ENCODE assay signal across 13 cellular contexts in the genomic region with DNA sequence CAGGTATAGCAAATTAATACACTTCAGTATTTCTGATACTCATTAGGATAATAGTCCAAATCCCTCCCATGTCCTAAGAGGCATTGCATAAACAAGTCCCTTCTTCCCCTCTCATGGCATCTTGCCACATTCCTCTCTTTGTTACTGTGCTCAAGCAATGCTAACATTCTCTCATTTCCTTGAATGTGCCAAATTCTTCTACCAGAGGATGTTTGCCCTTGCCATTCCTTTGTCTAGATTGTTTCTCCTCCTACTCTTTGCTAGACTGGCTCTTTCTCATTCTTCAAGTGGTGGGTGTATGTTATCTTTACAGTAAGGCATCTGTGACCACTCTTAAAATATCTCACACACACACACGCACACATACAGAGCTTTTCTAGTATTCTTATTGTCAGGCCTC.
DNase-seq lines count a peak whose midpoint lies in the region; ATAC-seq and TF ChIP-seq lines count a peak whose summit lies in the region.
"Had no signal": no experiment of that assay in that cellular context is flagged by ENCODE, and none has a peak within 500 bp of the region (broad histone marks: within the 10 kb centered on the region; RNA-seq: fewer than 3 reads in every experiment).

No MANE protein-coding gene starts in this region.

- H4K91ac ChIP-seq in IMR-90 (ENCODE audit: insufficient read depth, low read depth, low read length): no peak overlapping the region
- no peak overlapping the region for H4K91ac ChIP-seq in mesenchymal stem cell (ENCODE audit: low read length)

- H3K4me2 ChIP-seq in IMR-90 (ENCODE audit: low read depth, low read length) (no peak overlapping the region), mesenchymal stem cell (ENCODE audit: low read length, poor library complexity, severe bottlenecking) (no peak overlapping the region)
- H3K4me2 ChIP-seq: BLaER1 had no signal

- no peaks in the 10 kb centered on the region for H4K20me1 ChIP-seq in IMR-90 (ENCODE audit: insufficient read depth, low read length)
- H4K20me1 ChIP-seq: BLaER1 had no signal

- H3K27me3 ChIP-seq in IMR-90 (ENCODE audit: control insufficient read depth, insufficient read depth, low read length) (no peaks in the 10 kb centered on the region), mesenchymal stem cell (ENCODE audit: control insufficient read depth in 1 of 2, insufficient read depth in 1 of 2, low read length in 2 of 2) (no peaks in the 10 kb centered on the region)
- H3K27me3 ChIP-seq: BLaER1 had no signal

- TF ChIP-seq RAD21 in IMR-90 (IDR thresholded peaks at IDR 0.05; ENCODE audit: low read length): no peak

- H3K79me1 ChIP-seq in IMR-90 (ENCODE audit: low read depth in 1 of 2, low read length in 2 of 2): no peaks in the 10 kb centered on the region
- no peaks in the 10 kb centered on the region for H3K79me1 ChIP-seq in mesenchymal stem cell (replicated peaks; ENCODE audit: low read length, poor library complexity, severe bottlenecking)

- H3K9ac ChIP-seq in IMR-90 (ENCODE audit: low read depth, low read length): no peak overlapping the region
- H3K9ac ChIP-seq in mesenchymal stem cell (ENCODE audit: low read length): no peak overlapping the region
- H3K9ac ChIP-seq: BLaER1 had no signal

- H3K4me1 ChIP-seq in IMR-90 (ENCODE audit: control insufficient read depth, insufficient read depth, low read length): no peaks in the 10 kb centered on the region
- H3K4me1 ChIP-seq in mesenchymal stem cell (ENCODE audit: control insufficient read depth, insufficient read depth, low read depth, low read length): no peaks in the 10 kb centered on the region
- H3K4me1 ChIP-seq: BLaER1 had no signal

- no peak overlapping the region for H2BK20ac ChIP-seq in IMR-90 (ENCODE audit: low read depth, low read length)

- H2BK15ac ChIP-seq in IMR-90 (ENCODE audit: low read depth, low read length) (no peak overlapping the region), mesenchymal stem cell (ENCODE audit: low read depth, poor library complexity, severe bottlenecking) (no peak overlapping the region)

- H2AFZ ChIP-seq in IMR-90 (replicated peaks; ENCODE audit: low read length, poor library complexity) (no peak overlapping the region), mesenchymal stem cell (ENCODE audit: low read depth, low read length) (no peak overlapping the region)

- H3K9me3 ChIP-seq in IMR-90 (ENCODE audit: control insufficient read depth, insufficient read depth, low read length): no peaks in the 10 kb centered on the region
- H3K9me3 ChIP-seq in mesenchymal stem cell (ENCODE audit: control insufficient read depth, low read length): no peaks in the 10 kb centered on the region

- no peak overlapping the region for H3K56ac ChIP-seq in IMR-90 (ENCODE audit: extremely low read depth, insufficient read depth, low read length)

- H2BK5ac ChIP-seq in IMR-90 (ENCODE audit: low read depth, low read length, poor library complexity, severe bottlenecking) (no peak overlapping the region), mesenchymal stem cell (ENCODE audit: low read depth, low read length, poor library complexity, severe bottlenecking) (no peak overlapping the region)

- no peak overlapping the region for H2BK120ac ChIP-seq in IMR-90 (ENCODE audit: low read depth, low read length)
- H2BK120ac ChIP-seq in mesenchymal stem cell (ENCODE audit: low read depth, low read length): no peak overlapping the region

- H2BK12ac ChIP-seq in mesenchymal stem cell (ENCODE audit: low read length in 2 of 2): no peak overlapping the region

- CTCF ChIA-PET in IMR-90 (lab: Yijun Ruan, JAX): no interaction called here

- no peak overlapping the region for H3K27ac ChIP-seq in IMR-90 (ENCODE audit: insufficient read depth, low read length)
- peak overlapping the region; percentile 23 for H3K27ac ChIP-seq in mesenchymal stem cell (ENCODE audit: low read length, poor library complexity, severe bottlenecking)
- H3K27ac ChIP-seq: BLaER1 had no signal

- H3K23ac ChIP-seq in IMR-90 (ENCODE audit: low read depth, low read length) (no peak overlapping the region), mesenchymal stem cell (ENCODE audit: low read length in 2 of 2) (no peak overlapping the region)

- H3K36me3 ChIP-seq in IMR-90 (ENCODE audit: control insufficient read depth, insufficient read depth, low read length) (no peaks in the 10 kb centered on the region), mesenchymal stem cell (ENCODE audit: control insufficient read depth in 1 of 2, insufficient read depth in 2 of 2, low read depth in 1 of 2, low read length in 2 of 2) (no peaks in the 10 kb centered on the region)
- H3K36me3 ChIP-seq: BLaER1 had no signal

- peak; percentile 86 for ATAC-seq in IMR-90 (ENCODE audit: low read depth)
- ATAC-seq in HG03378 (IDR thresholded peaks at IDR 0.05; ENCODE audit: unreplicated experiment): no peak
- no peak for ATAC-seq in HG02642 (IDR thresholded peaks at IDR 0.05; ENCODE audit: poor library complexity, unreplicated experiment)

- no peak for TF ChIP-seq POLR2A in IMR-90 (IDR thresholded peaks at IDR 0.05; ENCODE audit: low read depth, low read length)

- dilution Hi-C loops in IMR-90 (cut with HindIII; ENCODE audit: low sequenced_read_pairs, unreplicated experiment): no loop called here

- H2AK5ac ChIP-seq in IMR-90 (ENCODE audit: low read depth, low read length) (no peak overlapping the region), mesenchymal stem cell (ENCODE audit: low read length, severe bottlenecking) (no peak overlapping the region)

- TF ChIP-seq CTCF in IMR-90 (conservative IDR thresholded peaks at IDR 0.05; ENCODE audit: low read depth, low read length): no peak
- no peak for TF ChIP-seq CTCF in choroid plexus epithelial cell (conservative IDR thresholded peaks at IDR 0.05; ENCODE audit: low read depth, low read length)

- intact Hi-C loops in IMR-90 (cut with micrococcal nuclease): no loop called here

- no CpG with 5 or more reads among the region's 1 CpG for WGBS in IMR-90 (ENCODE audit: extremely low coverage in 2 of 2, insufficient read length in 1 of 2), 2 experiments
- 90% methylated on average over 1 of the region's 1 CpG for WGBS in mesenchymal stem cell

- DNase-seq in AG08396 (ENCODE audit: low spot score) (peak; percentile 5), IMR-90 (peak; percentile 60), choroid plexus epithelial cell (ENCODE audit: low read depth) (peak; percentile 90), mesenchymal stem cell (no peak), NCI-H2171 (lab: John Stamatoyannopoulos, UW) (no peak), superior temporal gyrus (ENCODE audit: extremely low spot score) (no peak)
- DNase-seq: NCI-H1417; NK-92 treated with Interleukin-12 subunit alpha and Interleukin-12 subunit beta, amount 100 ng/mL, for 24 hours; nucleus accumbens had no signal

- H4K8ac ChIP-seq in IMR-90 (ENCODE audit: low read depth in 2 of 2, low read length in 2 of 2): no peak overlapping the region
- no peak overlapping the region for H4K8ac ChIP-seq in mesenchymal stem cell (ENCODE audit: low read length)

- H3K4me3 ChIP-seq in IMR-90 (ENCODE audit: insufficient read depth, low read depth, low read length) (no peak overlapping the region), choroid plexus epithelial cell (ENCODE audit: low read depth, low read length) (no peak overlapping the region), mesenchymal stem cell (ENCODE audit: insufficient read depth in 1 of 2, low read depth in 1 of 2, low read length in 2 of 2) (no peak overlapping the region)
- H3K4me3 ChIP-seq: BLaER1, lung had no signal

- H3K18ac ChIP-seq in IMR-90 (ENCODE audit: low read depth, low read length): no peak overlapping the region
- H3K18ac ChIP-seq in mesenchymal stem cell (ENCODE audit: low read depth in 1 of 2, low read length in 2 of 2): no peak overlapping the region

- POLR2A ChIA-PET in IMR-90 (lab: Charles Lee; ENCODE audit: unreplicated experiment): no interaction called here

- BruUV-seq in IMR-90 (replicated peaks; lab: Mats Ljungman, UMichigan): no TSS peak

- in situ Hi-C loops in IMR-90 (cut with MboI; ENCODE audit: low sequenced_read_pairs): no loop called here

- H3K4ac ChIP-seq in IMR-90 (ENCODE audit: low read depth, low read length) (no peak overlapping the region), mesenchymal stem cell (ENCODE audit: low read depth in 1 of 2, low read length in 2 of 2) (no peak overlapping the region)

- no peaks in the 10 kb centered on the region for H3K9me1 ChIP-seq in IMR-90 (ENCODE audit: insufficient read depth, low read length)

- H3K14ac ChIP-seq in IMR-90 (replicated peaks; ENCODE audit: low read depth, low read length) (no peak overlapping the region), mesenchymal stem cell (ENCODE audit: low read length in 2 of 2) (no peak overlapping the region)

- H4K5ac ChIP-seq in IMR-90 (ENCODE audit: low read depth, low read length): no peak overlapping the region

- H2AK9ac ChIP-seq in IMR-90 (replicated peaks; ENCODE audit: low read depth, low read length, poor library complexity): no peak overlapping the region

TF ChIP-seq in IMR-90, 13 proteins besides CTCF, POLR2A, EP300 and RAD21:
- no peak for TF ChIP-seq RFX5 (IDR thresholded peaks at IDR 0.05; ENCODE audit: low read depth, low read length)
- TF ChIP-seq CEBPB (IDR thresholded peaks at IDR 0.05; ENCODE audit: low read depth, low read length): no peak
- TF ChIP-seq SMC3 (IDR thresholded peaks at IDR 0.05; ENCODE audit: low read depth, low read length): no peak
- no peak for TF ChIP-seq MXI1 (IDR thresholded peaks at IDR 0.05; ENCODE audit: borderline replicate concordance, low read depth, low read length)
- no peak for TF ChIP-seq MAZ (IDR thresholded peaks at IDR 0.05; ENCODE audit: borderline replicate concordance, low read depth, low read length)
- no peak for TF ChIP-seq RCOR1 (IDR thresholded peaks at IDR 0.05; ENCODE audit: insufficient replicate concordance, low read length)

Comparison
In these comparisons a context has a peak if more than half of its experiments do, and no peak if none do; other contexts are left out.
1. DNase-seq: peak in AG08396 (single experiment), IMR-90 (single experiment) and choroid plexus epithelial cell (single experiment); none in mesenchymal stem cell (single experiment), NCI-H2171 (single experiment) and superior temporal gyrus (single experiment).